ENCODE assay signal across 8 cellular contexts in the genomic region with DNA sequence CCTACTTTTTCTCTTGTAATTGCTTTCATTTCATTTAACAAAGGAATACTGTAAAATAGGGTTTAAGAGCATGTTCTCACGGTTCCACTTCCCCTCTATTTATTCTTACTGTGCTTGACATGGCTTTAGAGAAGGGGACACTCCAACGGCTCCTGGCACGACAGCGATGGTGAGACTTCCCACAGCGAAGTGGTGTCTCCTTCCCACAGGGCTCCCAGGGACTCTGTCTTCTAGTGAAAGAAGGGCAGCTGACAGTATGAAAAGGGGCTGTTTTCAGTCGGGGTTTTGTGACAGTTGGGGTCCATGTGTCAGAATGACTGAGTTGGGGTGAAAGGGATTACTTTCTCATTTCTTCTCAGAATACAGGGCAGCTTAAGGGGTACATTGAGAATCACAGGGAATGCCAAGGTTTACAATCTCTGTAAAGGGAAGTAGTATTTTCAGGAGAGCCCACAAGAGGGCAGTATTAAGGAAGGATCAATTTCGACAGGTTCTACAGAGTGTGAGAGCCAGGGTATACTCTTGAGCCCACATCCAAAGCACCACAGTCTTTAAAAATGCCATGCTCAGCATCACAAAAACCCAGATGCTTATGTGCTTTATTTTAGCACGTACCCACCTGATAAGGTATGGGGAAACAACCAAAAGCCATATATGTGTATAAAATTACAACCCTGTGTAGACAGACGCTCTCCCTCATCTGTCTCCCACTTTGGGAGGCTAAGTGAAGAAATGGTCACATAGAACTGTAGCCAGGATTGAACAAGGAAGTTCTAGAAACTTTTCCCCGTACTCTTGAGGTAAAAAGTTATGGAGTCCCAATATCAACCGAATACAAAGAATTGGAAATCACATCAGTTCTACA. TPM values are rescaled to one million over a fixed set of nuclear protein-coding genes. Genes with fewer than 3 reads are reported as not detected.
DNase-seq lines count a peak whose midpoint lies in the region; ATAC-seq and TF ChIP-seq lines count a peak whose summit lies in the region.

No MANE protein-coding gene starts in this region.

- H3K4me3 ChIP-seq in heart right ventricle = no peak overlapping the region

- no peaks in the 10 kb centered on the region for H3K4me1 Mint-ChIP-seq in CD4-positive, alpha-beta T cell (ENCODE audit: low read depth)
- H3K4me1 Mint-ChIP-seq in HFFc6 (ENCODE audit: low read depth) = peaks cover 47% of the 10 kb centered on the region

- H3K27me3 ChIP-seq in CD4-positive, alpha-beta T cell (ENCODE audit: control insufficient read depth, insufficient read depth, low read length) = no peaks in the 10 kb centered on the region
- peaks cover 0 to 23% (median 3%) of the 10 kb centered on the region in 7 donors for H3K27me3 ChIP-seq in heart right ventricle

- H3K4me1 ChIP-seq in heart right ventricle = no peaks in the 10 kb centered on the region

- H3K9me3 Mint-ChIP-seq in CD4-positive, alpha-beta T cell = no peaks in the 10 kb centered on the region
- H3K9me3 Mint-ChIP-seq in HFFc6 = no peaks in the 10 kb centered on the region

- no peak for ATAC-seq in CD4-positive, alpha-beta T cell (ENCODE audit: poor library complexity)
- ATAC-seq in heart right ventricle (peak in 5 of 8 donors; percentile 43 to 65 (median 60)), GM21576 (IDR thresholded peaks at IDR 0.05; ENCODE audit: unreplicated experiment) (no peak), HG03457 (IDR thresholded peaks at IDR 0.05; ENCODE audit: unreplicated experiment) (no peak), HG02763 (IDR thresholded peaks at IDR 0.05; ENCODE audit: unreplicated experiment) (no peak)

- no peaks in the 10 kb centered on the region for H3K36me3 ChIP-seq in heart right ventricle

- no peak overlapping the region for H3K4me3 Mint-ChIP-seq in CD4-positive, alpha-beta T cell
- no peak overlapping the region for H3K4me3 Mint-ChIP-seq in HFFc6

- intact Hi-C loops in CD4-positive, alpha-beta T cell (cut with DNase I, micrococcal nuclease) = loop anchor here (10.0 kb wide), 2 partner anchors 530 to 1130 kb away; no protein-coding TSS in a partner anchor
- intact Hi-C loops in heart right ventricle (cut with DNase I) = loop anchor here in 3 of 10 donors (10.0 kb wide), 2 partner anchors 110 to 530 kb away; no protein-coding TSS in a partner anchor

- POLR2A ChIA-PET in CD4-positive, alpha-beta T cell (lab: Charles Lee) = no interaction called here
- POLR2A ChIA-PET in RWPE1 (lab: Yijun Ruan, JAX; ENCODE audit: low non-redundant PET) = no interaction called here

- no peaks in the 10 kb centered on the region for H3K9me3 ChIP-seq in CD4-positive, alpha-beta T cell (ENCODE audit: control insufficient read depth, low read length)
- no peaks in the 10 kb centered on the region for H3K9me3 ChIP-seq in heart right ventricle

- peak; percentile 51 for TF ChIP-seq CTCF in CD4-positive, alpha-beta T cell (IDR thresholded peaks at IDR 0.05)
- TF ChIP-seq CTCF in HFFc6 (IDR thresholded peaks at IDR 0.05) (peak; percentile 83), RWPE1 (conservative IDR thresholded peaks at IDR 0.05; ENCODE audit: low read depth) (no peak; the same call in 1 of the 2 replicates), heart right ventricle (IDR thresholded peaks at IDR 0.05) (peak; percentile 21 to 63 (median 54))

- no peak overlapping the region for H3K27ac Mint-ChIP-seq in CD4-positive, alpha-beta T cell
- H3K27ac Mint-ChIP-seq in HFFc6 = peak overlapping the region; percentile 42; the same call in 1 of the 2 replicates

- H3K27ac ChIP-seq in CD4-positive, alpha-beta T cell (ENCODE audit: low read depth, low read length) = no peak overlapping the region
- no peak overlapping the region for H3K27ac ChIP-seq in RWPE1
- H3K27ac ChIP-seq in heart right ventricle = no peak overlapping the region

- no peaks in the 10 kb centered on the region for H3K36me3 Mint-ChIP-seq in CD4-positive, alpha-beta T cell (ENCODE audit: low read depth)
- no peaks in the 10 kb centered on the region for H3K36me3 Mint-ChIP-seq in HFFc6 (ENCODE audit: low read depth)

- H3K27me3 Mint-ChIP-seq in CD4-positive, alpha-beta T cell = peaks cover 14% of the 10 kb centered on the region
- H3K27me3 Mint-ChIP-seq in HFFc6 (ENCODE audit: insufficient read depth) = peaks cover 2% of the 10 kb centered on the region; the same call in 1 of the 2 replicates

- 68 to 73% methylated on average over 11 of the region's 11 CpGs for WGBS in heart right ventricle, 2 donors

- CTCF ChIA-PET in CD4-positive, alpha-beta T cell (lab: Charles Lee) = no interaction called here
- CTCF ChIA-PET in RWPE1 (lab: Yijun Ruan, JAX) = no interaction called here

- no peak for DNase-seq in CD4-positive, alpha-beta T cell
- DNase-seq in HFFc6 = peak; percentile 37
- peak; percentile 20 for DNase-seq in RWPE1 (ENCODE audit: low spot score)
- no peak for DNase-seq in heart right ventricle
- no peak for DNase-seq in stimulated activated CD8-positive, alpha-beta memory T cell treated with anti-CD3 and anti-CD28 coated beads, Interleukin-4, amount 100 ng/mL, for 48 hours

RNA-seq across cellular contexts. Expression of a gene that starts 31.3 kb away (rescaled TPM):
- under 1 TPM; 0.69 to 0.73 TPM for total RNA-seq in CD4-positive, alpha-beta T cell
- under 1 TPM; 0.14 to 0.37 (median 0.18) TPM for total RNA-seq in HFFc6 (2021; fragmentation: NEBNext Ultra II Directional; extraction: Animal tissue kit (Norgen Biotek cat#: 25700))
- total RNA-seq in heart right ventricle = 10 to 100 TPM in 3 of 10 donors, 1 to 10 TPM in 7; 6.0 to 11.2 (median 8.5) TPM
- polyA plus RNA-seq in heart right ventricle = 1 to 10 TPM; 1.2 to 5.2 TPM

Comparison
In these comparisons a context has a peak if more than half of its experiments do, and no peak if none do; other contexts are left out.
1. ATAC-seq: peak in heart right ventricle (5 of 8); none in CD4-positive, alpha-beta T cell (single experiment), GM21576 (single experiment), HG03457 (single experiment) and HG02763 (single experiment).
2. DNase-seq: peak in HFFc6 (single experiment) and RWPE1 (single experiment); none in CD4-positive, alpha-beta T cell (0 of 10), heart right ventricle (0 of 2) and stimulated activated CD8-positive, alpha-beta memory T cell treated with anti-CD3 and anti-CD28 coated beads, Interleukin-4, amount 100 ng/mL, for 48 hours (single experiment).
3. RNA of a gene that starts 31.3 kb away (total RNA-seq): 6.0 to 11.2 TPM in heart right ventricle; 0.69 to 0.73 TPM in CD4-positive, alpha-beta T cell and 0.14 to 0.37 TPM in HFFc6; every median in the first group is over 4 times any median in the second.